ENCODE assay signal across 11 cellular contexts in genomic region chr10:119222531-119222930, GRCh38. TPM values are rescaled to one million over a fixed set of nuclear protein-coding genes. Genes with fewer than 3 reads are reported as not detected.
DNase-seq lines count a peak whose midpoint lies in the region; ATAC-seq, FAIRE-seq and TF ChIP-seq lines count a peak whose summit lies in the region.
"Had no signal": no experiment of that assay in that cellular context is flagged by ENCODE, and none has a peak within 500 bp of the region (broad histone marks: within the 10 kb centered on the region; RNA-seq: fewer than 3 reads in every experiment).

No MANE protein-coding gene starts in this region.

- no peak overlapping the region for H3K4me3 Mint-ChIP-seq in activated T-helper 1 cell treated with anti-CD3 and anti-CD28 coated beads, Interleukin-12 subunit alpha, Interleukin-12 subunit beta, Interleukin-2, Interleukin-4 antibody, amounts not matched to agents 30 ng/mL and 10 ng/mL and 1 ng/mL, durations not matched to agents 14 hours and 24 hours and 36 hours
- H3K4me3 Mint-ChIP-seq in CD8-positive, alpha-beta T cell, result no peak overlapping the region

- H3K9me3 ChIP-seq in heart right ventricle (no peaks in the 10 kb centered on the region), pancreas (no peaks in the 10 kb centered on the region), aorta (ENCODE audit: control insufficient read depth, low read length) (no peaks in the 10 kb centered on the region)
- no peaks in the 10 kb centered on the region for H3K9me3 ChIP-seq in CD8-positive, alpha-beta T cell (ENCODE audit: low read length)

- no peak for TF ChIP-seq CTCF in heart right ventricle (IDR thresholded peaks at IDR 0.05)
- no peak for TF ChIP-seq CTCF in pancreas (IDR thresholded peaks at IDR 0.05)
- no peak for TF ChIP-seq CTCF in CD8-positive, alpha-beta T cell (IDR thresholded peaks at IDR 0.05)

- H3K9me3 Mint-ChIP-seq in activated T-helper 1 cell treated with anti-CD3 and anti-CD28 coated beads, Interleukin-12 subunit alpha, Interleukin-12 subunit beta, Interleukin-2, Interleukin-4 antibody, amounts not matched to agents 30 ng/mL and 10 ng/mL and 1 ng/mL, durations not matched to agents 14 hours and 24 hours and 36 hours, result no peaks in the 10 kb centered on the region
- no peaks in the 10 kb centered on the region for H3K9me3 Mint-ChIP-seq in CD8-positive, alpha-beta T cell

- H3K27ac Mint-ChIP-seq in activated T-helper 1 cell treated with anti-CD3 and anti-CD28 coated beads, Interleukin-12 subunit alpha, Interleukin-12 subunit beta, Interleukin-2, Interleukin-4 antibody, amounts not matched to agents 30 ng/mL and 10 ng/mL and 1 ng/mL, durations not matched to agents 14 hours and 24 hours and 36 hours, result no peak overlapping the region
- H3K27ac Mint-ChIP-seq in CD8-positive, alpha-beta T cell, result no peak overlapping the region

- DNase-seq in Right ventricle myocardium inferior (ENCODE audit: missing footprints) (no peak), cardiac septum (ENCODE audit: low spot score) (no peak), heart right ventricle (no peak), pancreas (peak in 2 of 6 donors; percentile 31 to 38), aorta (no peak), DMS 273 (lab: John Stamatoyannopoulos, UW; ENCODE audit: unreplicated experiment) (no peak)
- DNase-seq in activated T-helper 1 cell treated with anti-CD3 and anti-CD28 coated beads, Interleukin-12 subunit alpha, Interleukin-12 subunit beta, Interleukin-2, Interleukin-4 antibody, amounts not matched to agents 30 ng/mL and 10 ng/mL and 1 ng/mL, durations not matched to agents 14 hours and 24 hours and 36 hours (ENCODE audit: low spot score), result no peak
- no peak for DNase-seq in CD8-positive, alpha-beta T cell
- DNase-seq: anterior cingulate cortex, islet precursor cell, NCI-H1417 had no signal

- H3K27ac ChIP-seq in heart right ventricle (peak overlapping the region; percentile 39 to 85 (median 70)), pancreas (peak overlapping the region; percentile 17 to 57 (median 37)), aorta (ENCODE audit: low read depth in 1 of 2, low read length in 2 of 2) (peak overlapping the region; percentile 73 to 84)
- no peak overlapping the region for H3K27ac ChIP-seq in CD8-positive, alpha-beta T cell (ENCODE audit: low read depth, low read length)

- intact Hi-C loops in Right ventricle myocardium inferior (cut with DNase I), result no loop called here
- intact Hi-C loops in cardiac septum (cut with DNase I), result no loop called here
- intact Hi-C loops in heart right ventricle (cut with DNase I), result no loop called here
- intact Hi-C loops in pancreas (cut with DNase I), result no loop called here
- intact Hi-C loops in aorta (cut with DNase I), result no loop called here
- intact Hi-C loops in activated T-helper 1 cell treated with anti-CD3 and anti-CD28 coated beads, Interleukin-12 subunit alpha, Interleukin-12 subunit beta, Interleukin-2, Interleukin-4 antibody, amounts not matched to agents 30 ng/mL and 10 ng/mL and 1 ng/mL, durations not matched to agents 14 hours and 24 hours and 36 hours (cut with micrococcal nuclease), result no loop called here
- intact Hi-C loops in CD8-positive, alpha-beta T cell (cut with DNase I, micrococcal nuclease), result no loop called here

- ATAC-seq in Right ventricle myocardium inferior (peak; percentile 35), heart right ventricle (peak; percentile 46 to 70 (median 62)), pancreas (peak; percentile 65 to 92 (median 84)), aorta (ENCODE audit: low FRiP score) (peak; percentile 58)
- ATAC-seq in CD8-positive, alpha-beta T cell, result no peak

- peaks cover 12% of the 10 kb centered on the region for H3K36me3 Mint-ChIP-seq in activated T-helper 1 cell treated with anti-CD3 and anti-CD28 coated beads, Interleukin-12 subunit alpha, Interleukin-12 subunit beta, Interleukin-2, Interleukin-4 antibody, amounts not matched to agents 30 ng/mL and 10 ng/mL and 1 ng/mL, durations not matched to agents 14 hours and 24 hours and 36 hours (ENCODE audit: low read depth)
- H3K36me3 Mint-ChIP-seq in CD8-positive, alpha-beta T cell, result no peaks in the 10 kb centered on the region

- H3K36me3 ChIP-seq in heart right ventricle (peaks cover 0 to 8% (median 0%) of the 10 kb centered on the region in 9 donors), pancreas (no peaks in the 10 kb centered on the region), aorta (ENCODE audit: control insufficient read depth in 1 of 2, insufficient read depth in 2 of 2, low read length in 1 of 2) (no peaks in the 10 kb centered on the region)
- H3K36me3 ChIP-seq in CD8-positive, alpha-beta T cell (ENCODE audit: insufficient read depth, low read length), result no peaks in the 10 kb centered on the region

- H3K4me3 ChIP-seq in heart right ventricle (peak overlapping the region in 5 of 10 donors; percentile 6 to 32 (median 10)), pancreas (no peak overlapping the region), aorta (ENCODE audit: low read length in 2 of 2) (no peak overlapping the region)
- H3K4me3 ChIP-seq in CD8-positive, alpha-beta T cell (ENCODE audit: low read depth, low read length), result no peak overlapping the region

- H3K27me3 ChIP-seq in heart right ventricle (no peaks in the 10 kb centered on the region), pancreas (no peaks in the 10 kb centered on the region), aorta (ENCODE audit: control insufficient read depth in 1 of 2, insufficient read depth in 2 of 2, low read length in 1 of 2) (no peaks in the 10 kb centered on the region)
- H3K27me3 ChIP-seq in CD8-positive, alpha-beta T cell (ENCODE audit: insufficient read depth, low read length), result no peaks in the 10 kb centered on the region

- H3K4me1 Mint-ChIP-seq in activated T-helper 1 cell treated with anti-CD3 and anti-CD28 coated beads, Interleukin-12 subunit alpha, Interleukin-12 subunit beta, Interleukin-2, Interleukin-4 antibody, amounts not matched to agents 30 ng/mL and 10 ng/mL and 1 ng/mL, durations not matched to agents 14 hours and 24 hours and 36 hours (ENCODE audit: low read depth), result peaks cover 19% of the 10 kb centered on the region
- H3K4me1 Mint-ChIP-seq in CD8-positive, alpha-beta T cell (ENCODE audit: low read depth), result peaks cover 20% of the 10 kb centered on the region

- WGBS in heart right ventricle, 2 donors, result 20 to 21% methylated on average over 10 of the region's 10 CpGs
- WGBS in pancreas, 2 donors, result 9 to 12% methylated on average over 10 of the region's 10 CpGs
- WGBS in aorta, 2 donors, result 2 to 4% methylated on average over 10 of the region's 10 CpGs

- CTCF ChIA-PET in CD8-positive, alpha-beta T cell (lab: Charles Lee), result interaction anchor here (0.9 to 4.2 kb wide), 2 partner anchors 12 to 60 kb away, joined by 3 to 24 read pairs; no protein-coding TSS in a partner anchor

- H3K27me3 Mint-ChIP-seq in activated T-helper 1 cell treated with anti-CD3 and anti-CD28 coated beads, Interleukin-12 subunit alpha, Interleukin-12 subunit beta, Interleukin-2, Interleukin-4 antibody, amounts not matched to agents 30 ng/mL and 10 ng/mL and 1 ng/mL, durations not matched to agents 14 hours and 24 hours and 36 hours (ENCODE audit: insufficient read depth), result no peaks in the 10 kb centered on the region
- H3K27me3 Mint-ChIP-seq in CD8-positive, alpha-beta T cell (ENCODE audit: low read depth), result no peaks in the 10 kb centered on the region

- POLR2A ChIA-PET in CD8-positive, alpha-beta T cell (lab: Charles Lee), result interaction anchor here (1.3 kb wide), 1 partner anchor 10 kb away, joined by 3 read pairs; no protein-coding TSS in a partner anchor

- no peak for FAIRE-seq in pancreas (lab: Jason Lieb, UNC)

- H3K4me1 ChIP-seq in heart right ventricle (peaks cover 18 to 100% (median 72%) of the 10 kb centered on the region in 9 donors), pancreas (peaks cover 10 to 18% (median 11%) of the 10 kb centered on the region in 3 donors), aorta (ENCODE audit: control insufficient read depth in 1 of 2, insufficient read depth in 2 of 2, low read length in 2 of 2) (peaks cover 7 to 14% of the 10 kb centered on the region in 2 donors)
- H3K4me1 ChIP-seq in CD8-positive, alpha-beta T cell (ENCODE audit: insufficient read depth, low read length), result peaks cover 4% of the 10 kb centered on the region

RNA-seq across cellular contexts. Expression of gene GRK5, which starts 15.2 kb away (rescaled TPM):
- 48.6 TPM for total RNA-seq in Right ventricle myocardium inferior
- 17.6 TPM for total RNA-seq in cardiac septum
- total RNA-seq in heart right ventricle, result 10 to 100 TPM; 11.8 to 80.5 (median 32.5) TPM
- 10 to 100 TPM; 19.4 to 20.2 TPM for polyA plus RNA-seq in heart right ventricle
- 1 to 10 TPM; 1.4 to 4.1 (median 2.2) TPM for total RNA-seq in pancreas
- 1 to 10 TPM; 2.3 to 6.0 TPM for polyA plus RNA-seq in pancreas
- 100 to 1,000 TPM in 1 of 2 donors, 10 to 100 TPM in 1; 73.8 to 112 TPM for total RNA-seq in aorta
- polyA plus RNA-seq in aorta, result 100 to 1,000 TPM in 1 of 2 donors, 10 to 100 TPM in 1; 98.7 to 104 TPM
- 25.3 and 25.8 TPM in 2 replicates for total RNA-seq in activated T-helper 1 cell treated with anti-CD3 and anti-CD28 coated beads, Interleukin-12 subunit alpha, Interleukin-12 subunit beta, Interleukin-2, Interleukin-4 antibody, amounts not matched to agents 30 ng/mL and 10 ng/mL and 1 ng/mL, durations not matched to agents 14 hours and 24 hours and 36 hours
- total RNA-seq in CD8-positive, alpha-beta T cell, result 10 to 100 TPM; 15.6 to 16.2 TPM

RNA-seq across cellular contexts. Expression of gene PRDX3, which starts 43.9 kb away (rescaled TPM):
- total RNA-seq in Right ventricle myocardium inferior (285 TPM), cardiac septum (220 TPM), heart right ventricle (100 to 1,000 TPM; 217 to 323 (median 286) TPM), pancreas (10 to 100 TPM; 27.1 to 59.3 (median 42.4) TPM), aorta (10 to 100 TPM; 76.3 to 81.8 TPM)
- polyA plus RNA-seq in heart right ventricle (100 to 1,000 TPM in 1 of 2 donors, 10 to 100 TPM in 1; 75.4 to 185 TPM), pancreas (10 to 100 TPM; 39.3 to 87.4 TPM), aorta (100 to 1,000 TPM; 101 to 158 TPM)
- total RNA-seq in activated T-helper 1 cell treated with anti-CD3 and anti-CD28 coated beads, Interleukin-12 subunit alpha, Interleukin-12 subunit beta, Interleukin-2, Interleukin-4 antibody, amounts not matched to agents 30 ng/mL and 10 ng/mL and 1 ng/mL, durations not matched to agents 14 hours and 24 hours and 36 hours, result 158 and 163 TPM in 2 replicates
- total RNA-seq in CD8-positive, alpha-beta T cell, result 10 to 100 TPM in 1 of 2 experiments, 1 to 10 TPM in 1; 7.6 to 11.7 TPM

RNA-seq across cellular contexts. Expression of gene SFXN4, which starts 57.0 kb away (rescaled TPM):
- total RNA-seq in Right ventricle myocardium inferior (42.0 TPM), cardiac septum (44.0 TPM), heart right ventricle (10 to 100 TPM; 32.3 to 53.1 (median 43.3) TPM), pancreas (10 to 100 TPM; 16.1 to 28.4 (median 21.7) TPM), aorta (10 to 100 TPM; 11.6 to 13.4 TPM)
- polyA plus RNA-seq in heart right ventricle (10 to 100 TPM; 65.6 to 95.2 TPM), pancreas (10 to 100 TPM; 56.8 to 58.6 TPM), aorta (10 to 100 TPM; 20.7 to 49.8 TPM)
- total RNA-seq in activated T-helper 1 cell treated with anti-CD3 and anti-CD28 coated beads, Interleukin-12 subunit alpha, Interleukin-12 subunit beta, Interleukin-2, Interleukin-4 antibody, amounts not matched to agents 30 ng/mL and 10 ng/mL and 1 ng/mL, durations not matched to agents 14 hours and 24 hours and 36 hours, result 58.2 and 58.7 TPM in 2 replicates
- 10 to 100 TPM; 10.5 to 10.8 TPM for total RNA-seq in CD8-positive, alpha-beta T cell
